Comparison of ENCODE assay signal across 24 cellular contexts in genomic region chr3:87625911-87626310, GRCh38.
DNase-seq lines count a peak whose midpoint lies in the region; ATAC-seq and TF ChIP-seq lines count a peak whose summit lies in the region.
"Had no signal": no experiment of that assay in that cellular context is flagged by ENCODE, and none has a peak within 500 bp of the region (broad histone marks: within the 10 kb centered on the region; RNA-seq: fewer than 3 reads in every experiment).

No MANE protein-coding gene starts in this region.

- no peak overlapping the region for H4K8ac ChIP-seq in mesendoderm (ENCODE audit: low read depth, low read length)

- H3K27ac ChIP-seq in ACC112 (ENCODE audit: low read depth, low read length) (peak overlapping the region; percentile 68), mesendoderm (ENCODE audit: low read depth, low read length) (no peak overlapping the region)
- H3K27ac ChIP-seq: BLaER1 treated with 17β-estradiol and CSF1 and Interleukin-3, amounts not matched to agents 10 nM and 100 nM; HL-60; RWPE1 had no signal

- H2AK5ac ChIP-seq in mesendoderm (ENCODE audit: low read length), result no peak overlapping the region

- TF ChIP-seq CTCF in fibroblast of the aortic adventitia (IDR thresholded peaks at IDR 0.05; ENCODE audit: insufficient read depth, low read length), result no peak

- no peak overlapping the region for H3K4me2 ChIP-seq in mesendoderm (ENCODE audit: low read length)
- H3K4me2 ChIP-seq: BLaER1 treated with 17β-estradiol and CSF1 and Interleukin-3, amounts not matched to agents 10 nM and 100 nM; GM23338 had no signal

- TF ChIP-seq EP300 in Ishikawa (IDR thresholded peaks at IDR 0.05; ENCODE audit: borderline replicate concordance), result no peak

- no peak overlapping the region for H3K56ac ChIP-seq in mesendoderm (ENCODE audit: low read length)

- H3K36me3 ChIP-seq in ACC112 (ENCODE audit: insufficient read depth, low read length) (no peaks in the 10 kb centered on the region), mesendoderm (ENCODE audit: control insufficient read depth, insufficient read depth, low read length) (no peaks in the 10 kb centered on the region)
- H3K36me3 ChIP-seq: BLaER1 treated with 17β-estradiol and CSF1 and Interleukin-3, amounts not matched to agents 10 nM and 100 nM had no signal

- no peak for ATAC-seq in GM21528 (IDR thresholded peaks at IDR 0.05; ENCODE audit: low FRiP score, unreplicated experiment)
- ATAC-seq: GM23338, K562 had no signal

- no peak overlapping the region for H2AFZ ChIP-seq in ACC112 (ENCODE audit: low read length, unreplicated experiment)
- H2AFZ ChIP-seq: GM23338 had no signal

- no peaks in the 10 kb centered on the region for H3K79me1 ChIP-seq in mesendoderm (ENCODE audit: low read length)

- H3K4me1 ChIP-seq in ACC112 (ENCODE audit: control insufficient read depth, insufficient read depth, low read length, unreplicated experiment), result peaks cover 20% of the 10 kb centered on the region
- no peaks in the 10 kb centered on the region for H3K4me1 ChIP-seq in mesendoderm (ENCODE audit: control insufficient read depth, low read depth, low read length)
- H3K4me1 ChIP-seq: BLaER1 treated with 17β-estradiol and CSF1 and Interleukin-3, amounts not matched to agents 10 nM and 100 nM had no signal

- no peak overlapping the region for H3K9ac ChIP-seq in mesendoderm (ENCODE audit: low read length)
- H3K9ac ChIP-seq: BLaER1 treated with 17β-estradiol and CSF1 and Interleukin-3, amounts not matched to agents 10 nM and 100 nM had no signal

- no peak overlapping the region for H2BK120ac ChIP-seq in mesendoderm (ENCODE audit: low read depth, low read length)

- H3K79me2 ChIP-seq in ACC112 (ENCODE audit: control insufficient read depth, insufficient read depth, low read length, unreplicated experiment), result no peaks in the 10 kb centered on the region
- H3K79me2 ChIP-seq in mesendoderm (ENCODE audit: control insufficient read depth, insufficient read depth, low read length), result no peaks in the 10 kb centered on the region

- no peak overlapping the region for H2BK15ac ChIP-seq in mesendoderm (replicated peaks; ENCODE audit: low read depth)

- H3K27me3 ChIP-seq in ACC112 (ENCODE audit: insufficient read depth, low read length), result no peaks in the 10 kb centered on the region
- H3K27me3 ChIP-seq in mesendoderm (ENCODE audit: insufficient read depth, low read length, poor library complexity), result no peaks in the 10 kb centered on the region
- H3K27me3 ChIP-seq: BLaER1 treated with 17β-estradiol and CSF1 and Interleukin-3, amounts not matched to agents 10 nM and 100 nM had no signal

- H3K4ac ChIP-seq in mesendoderm (ENCODE audit: low read depth, low read length), result no peak overlapping the region

- WGBS in mesendoderm (ENCODE audit: extremely low coverage, insufficient coverage, low lambda C conversion rate), result no CpG with 5 or more reads among the region's 2 CpGs

- no peak overlapping the region for H3K18ac ChIP-seq in mesendoderm (ENCODE audit: low read length)

- no peak overlapping the region for H4K5ac ChIP-seq in mesendoderm (ENCODE audit: low read length)

- DNase-seq in astrocyte of the hippocampus (ENCODE audit: low read depth, low spot score) (peak; percentile 2), fibroblast of the aortic adventitia (ENCODE audit: low read depth) (peak; percentile 44), mesendoderm (no peak), SW 1271 (lab: John Stamatoyannopoulos, UW) (no peak), SK-N-DZ (ENCODE audit: low spot score) (no peak)
- DNase-seq: AML-193; CD4-positive, alpha-beta T cell; H9; Kasumi-1; MM.1S; NCI-H1417; NCI-H1694; NCI-H2029 treated with DMSO at 0.1 percent for 48 hours; NCI-H2227 treated with DMSO at 0.1 percent for 48 hours; NCI-H526 treated with DMSO at 0.1 percent for 48 hours; SHP77 had no signal

- H3K23ac ChIP-seq in mesendoderm (ENCODE audit: low read length), result no peak overlapping the region

- H2BK5ac ChIP-seq in mesendoderm (ENCODE audit: low read length), result no peak overlapping the region

- H3K4me3 ChIP-seq in ACC112 (ENCODE audit: low read depth, low read length) (0 out of 2 replicates have a peak overlapping the region, but pooled peaks have one; percentile 14), fibroblast of the aortic adventitia (ENCODE audit: low read depth, low read length) (no peak overlapping the region), mesendoderm (ENCODE audit: low read length) (no peak overlapping the region)
- H3K4me3 ChIP-seq: BLaER1 treated with 17β-estradiol and CSF1 and Interleukin-3, amounts not matched to agents 10 nM and 100 nM; GM23338; K562 had no signal

- TF ChIP-seq RAD21 in Ishikawa (IDR thresholded peaks at IDR 0.05; ENCODE audit: low read depth), result no peak

TF ChIP-seq in Ishikawa, 13 proteins besides CTCF, POLR2A, EP300 and RAD21:
- TF ChIP-seq NFIC (IDR thresholded peaks at IDR 0.05) (0 out of 2 replicates have a peak, but pooled peaks have one; percentile 33), TEAD4 (IDR thresholded peaks at IDR 0.05) (no peak)

Comparison
In these comparisons a context has a peak if more than half of its experiments do, and no peak if none do; other contexts are left out.
1. DNase-seq: peak in astrocyte of the hippocampus (single experiment) and fibroblast of the aortic adventitia (single experiment); none in mesendoderm (single experiment), SW 1271 (0 of 2) and SK-N-DZ (single experiment).